In genomic region chr6:153331221-153331620, GRCh38 we compare ENCODE assay signal across 5 cellular contexts.
DNase-seq lines count a peak whose midpoint lies in the region; ATAC-seq, FAIRE-seq and TF ChIP-seq lines count a peak whose summit lies in the region.
"Not testable (repeated sequence)": the region's sequence is repeated elsewhere in the genome, so short reads cannot be mapped to it uniquely, and the experiment has no call there.

No MANE protein-coding gene starts in this region.

- not testable (repeated sequence) for H3K4me2 ChIP-seq in K562 (ENCODE audit: insufficient read depth, low read length); mammary epithelial cell (ENCODE audit: insufficient read depth, low read depth, low read length)

- not testable (repeated sequence) for H3K9me3 ChIP-seq in K562 (replicated peaks; ENCODE audit: control insufficient read depth, insufficient read depth, low read depth, low read length); mammary epithelial cell (replicated peaks; ENCODE audit: insufficient read depth, low read length)

- BruUV-seq in K562 (replicated peaks; lab: Mats Ljungman, UMichigan); mammary epithelial cell (replicated peaks; lab: Mats Ljungman, UMichigan): not testable (repeated sequence)

- intact Hi-C loops in K562 (cut with micrococcal nuclease); mammary epithelial cell (cut with micrococcal nuclease): not testable (repeated sequence)

- not testable (repeated sequence) for H3K9ac ChIP-seq in K562 (ENCODE audit: insufficient read depth in 1 of 2, low read depth in 2 of 2, low read length in 2 of 2); mammary epithelial cell (ENCODE audit: insufficient read depth, low read length)

- H3K9me1 ChIP-seq in K562 (ENCODE audit: control insufficient read depth, insufficient read depth, low read length): not testable (repeated sequence)

- H2AFZ ChIP-seq in K562 (ENCODE audit: low read depth, low read length); mammary epithelial cell (ENCODE audit: low read depth, low read length): not testable (repeated sequence)

- not testable (repeated sequence) for H3K27ac ChIP-seq in K562 (ENCODE audit: extremely low read depth, low read depth, low read length); mammary epithelial cell (ENCODE audit: insufficient read depth, low read depth, low read length)

- CTCF ChIA-PET in K562 (lab: Yijun Ruan, JAX; ENCODE audit: low intra/inter-chr PET ratio); mammary epithelial cell (lab: Charles Lee; ENCODE audit: low non-redundant PET): not testable (repeated sequence)

- dilution Hi-C loops in mammary epithelial cell (cut with HindIII; ENCODE audit: low sequenced_read_pairs): not testable (repeated sequence)

- TF ChIP-seq POLR2A in K562 (conservative IDR thresholded peaks at IDR 0.05): not testable (repeated sequence)

- in situ Hi-C loops in K562 (cut with MboI); mammary epithelial cell (cut with MboI; ENCODE audit: low sequenced_read_pairs in 2 of 2): not testable (repeated sequence)

- H3K27me3 ChIP-seq in K562 (ENCODE audit: control insufficient read depth in 2 of 2, insufficient read depth in 2 of 2, low read length in 2 of 2); mammary epithelial cell (ENCODE audit: insufficient read depth, low read length): not testable (repeated sequence)

- not testable (repeated sequence) for FAIRE-seq in K562 (lab: Jason Lieb, UNC)

- TF ChIP-seq CTCF in K562 (IDR thresholded peaks at IDR 0.05 in 2 of 3, conservative IDR thresholded peaks at IDR 0.05 in 1 of 3; ENCODE audit: insufficient read depth in 2 of 3, low read depth in 1 of 3, low read length in 3 of 3); mammary epithelial cell (conservative IDR thresholded peaks at IDR 0.05 in 1 of 2, IDR thresholded peaks at IDR 0.05 in 1 of 2; ENCODE audit: extremely low read depth in 1 of 2, insufficient read depth in 1 of 2, low read depth in 1 of 2, low read length in 2 of 2); epithelial cell of esophagus (IDR thresholded peaks at IDR 0.05; ENCODE audit: insufficient read depth, low read depth, low read length, missing control alignments): not testable (repeated sequence)

- not testable (repeated sequence) for H3K79me2 ChIP-seq in K562 (ENCODE audit: control insufficient read depth, insufficient read depth, low read length); mammary epithelial cell (ENCODE audit: insufficient read depth, low read length)

- H4K20me1 ChIP-seq in K562 (replicated peaks; ENCODE audit: control insufficient read depth, insufficient read depth, low read length); mammary epithelial cell (ENCODE audit: insufficient read depth, low read length): not testable (repeated sequence)

- H3K4me3 ChIP-seq in K562; mammary epithelial cell (replicated peaks in 1 of 3; ENCODE audit: insufficient read depth in 1 of 3, low read depth in 2 of 3, low read length in 3 of 3); epithelial cell of esophagus (ENCODE audit: low read length): not testable (repeated sequence)

- TF ChIP-seq RAD21 in K562 (CRISPR knock-in tag; conservative IDR thresholded peaks at IDR 0.05 in 1 of 2, IDR thresholded peaks at IDR 0.05 in 1 of 2): not testable (repeated sequence)

- not testable (repeated sequence) for ATAC-seq in K562

- peak; percentile 15 for DNase-seq in HT1080 (ENCODE audit: low read depth)
- not testable (repeated sequence) for DNase-seq in K562 (ENCODE audit: extremely low read depth in 1 of 4, low spot score in 3 of 4)
- DNase-seq in mammary epithelial cell: peak; percentile 52
- peak; percentile 61 for DNase-seq in epithelial cell of esophagus (ENCODE audit: low read depth)
- peak; percentile 3 for DNase-seq in iris pigment epithelial cell (ENCODE audit: low read depth)

- POLR2A ChIA-PET in K562 (lab: Yijun Ruan, JAX): not testable (repeated sequence)

- H3K36me3 ChIP-seq in K562 (ENCODE audit: control insufficient read depth, insufficient read depth, low read length); mammary epithelial cell (ENCODE audit: insufficient read depth, low read length): not testable (repeated sequence)

- not testable (repeated sequence) for TF ChIP-seq EP300 in K562 (IDR thresholded peaks at IDR 0.05; ENCODE audit: low read length)

- not testable (repeated sequence) for H3K4me1 ChIP-seq in K562 (replicated peaks in 1 of 2; ENCODE audit: control insufficient read depth in 2 of 2, insufficient read depth in 2 of 2, low read length in 2 of 2)
- peaks cover 23% of the 10 kb centered on the region for H3K4me1 ChIP-seq in mammary epithelial cell (ENCODE audit: insufficient read depth, low read length)

TF ChIP-seq in K562, 482 proteins besides CTCF, POLR2A, EP300 and RAD21:
- TF ChIP-seq PRDM10 (IDR thresholded peaks at IDR 0.05; ENCODE audit: partially characterized antibody): peak; percentile 45
